Comparison of ENCODE assay signal across 9 cellular contexts in the genomic region with DNA sequence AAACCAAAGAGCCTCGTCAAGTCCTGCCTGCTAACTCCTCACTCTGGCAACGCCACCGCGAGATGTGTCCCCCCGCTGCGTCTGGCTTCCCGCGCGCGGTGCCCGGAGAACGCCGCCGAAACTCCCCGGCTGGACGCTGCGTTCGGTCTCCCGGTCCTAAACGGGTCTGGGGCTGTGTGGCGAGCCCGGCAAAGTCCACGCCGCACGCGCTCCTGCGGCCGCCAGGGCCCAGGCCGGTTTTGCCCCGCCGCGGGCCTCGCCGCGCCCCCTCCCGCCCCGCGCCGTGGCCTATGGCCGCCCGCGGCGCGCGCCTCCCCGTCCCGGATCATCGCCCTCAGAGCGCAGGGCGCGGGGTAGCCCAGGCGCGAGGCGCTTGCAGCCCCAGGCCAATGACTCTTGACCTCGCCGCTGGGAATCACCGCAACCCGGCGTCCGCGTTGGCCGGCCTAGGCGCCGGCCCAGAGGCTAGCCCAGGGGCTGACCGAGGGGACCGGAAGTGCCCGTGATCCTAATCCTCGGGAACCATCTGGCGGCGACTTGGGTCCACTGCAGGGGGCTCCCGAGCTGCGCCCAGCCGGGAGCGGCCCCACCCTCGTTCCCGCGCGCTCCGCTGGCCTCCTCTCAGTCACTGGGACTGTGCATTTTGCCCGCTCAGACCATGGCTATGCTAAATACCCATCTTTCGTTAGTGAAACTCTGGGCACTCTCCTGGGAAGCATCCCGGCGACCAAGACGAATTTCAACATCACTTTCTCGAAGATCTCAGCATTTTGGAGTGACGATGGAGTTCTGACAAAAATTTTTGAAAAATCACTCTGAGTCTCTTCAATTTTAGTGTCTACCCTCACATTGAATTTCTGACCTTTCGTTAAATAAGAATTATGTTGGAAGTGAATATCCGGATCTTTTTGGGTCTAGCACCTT. TPM values are rescaled to one million over a fixed set of nuclear protein-coding genes. Genes with fewer than 3 reads are reported as not detected.
DNase-seq lines count a peak whose midpoint lies in the region; ATAC-seq, FAIRE-seq and TF ChIP-seq lines count a peak whose summit lies in the region.
"Had no signal": no experiment of that assay in that cellular context is flagged by ENCODE, and none has a peak within 500 bp of the region (broad histone marks: within the 10 kb centered on the region; RNA-seq: fewer than 3 reads in every experiment).

TSS of gene AADAT (minus strand) at position 214 of the 924 bp plus-strand sequence. CDS start 266 bp downstream, outside the sequence.

- H3K4me3 ChIP-seq in bronchial epithelial cell (ENCODE audit: low read depth, low read length) = peak within 1 kb of the TSS; percentile 50
- peak within 1 kb of the TSS; percentile 50 for H3K4me3 ChIP-seq in iPS-18c (ENCODE audit: insufficient read depth, low read depth, low read length)

- DNase-seq in D341Med (ENCODE audit: low spot score) = peak; percentile 89
- peak; percentile 50 for DNase-seq in HS-27A (ENCODE audit: low read depth)
- DNase-seq in OCI-M1 (lab: John Stamatoyannopoulos, UW) = peak; percentile 80
- DNase-seq in bronchial epithelial cell (ENCODE audit: low read depth) = peak; percentile 27
- peak; percentile 89 for DNase-seq in sciatic nerve (ENCODE audit: low spot score)
- no peak for DNase-seq in stimulated activated naive CD4-positive, alpha-beta T cell treated with Interleukin-2 at 50 U/mL for 16 hours (lab: John Stamatoyannopoulos, UW)

- TF ChIP-seq CTCF in bronchial epithelial cell (IDR thresholded peaks at IDR 0.05; ENCODE audit: insufficient read depth, low read length, severe bottlenecking) = peak; percentile 76

- no peak for FAIRE-seq in bronchial epithelial cell (lab: Jason Lieb, UNC)
- FAIRE-seq: colon had no signal

- peak; percentile 92 for ATAC-seq in GM19397 (IDR thresholded peaks at IDR 0.05; ENCODE audit: unreplicated experiment)
- ATAC-seq in sciatic nerve = peak; percentile 97

- no peaks in the 10 kb centered on the region for H3K9me3 ChIP-seq in iPS-18c (ENCODE audit: control insufficient read depth, insufficient read depth, low read length)

- no peaks in the 10 kb centered on the region for H3K27me3 ChIP-seq in bronchial epithelial cell (ENCODE audit: control insufficient read depth, insufficient read depth, low read length)

- H3K36me3 ChIP-seq in bronchial epithelial cell (ENCODE audit: control insufficient read depth, insufficient read depth, low read length) = no peaks in the 10 kb centered on the region

- intact Hi-C loops in sciatic nerve (cut with DNase I) = no loop called here

RNA-seq across cellular contexts. Expression of gene AADAT, which starts in this region (rescaled TPM):
- 0.64 and 1.1 TPM in 2 replicates for total RNA-seq in bronchial epithelial cell
- total RNA-seq in sciatic nerve = 13.5 TPM
